ENCODE assay signal across 30 cellular contexts in the genomic region with DNA sequence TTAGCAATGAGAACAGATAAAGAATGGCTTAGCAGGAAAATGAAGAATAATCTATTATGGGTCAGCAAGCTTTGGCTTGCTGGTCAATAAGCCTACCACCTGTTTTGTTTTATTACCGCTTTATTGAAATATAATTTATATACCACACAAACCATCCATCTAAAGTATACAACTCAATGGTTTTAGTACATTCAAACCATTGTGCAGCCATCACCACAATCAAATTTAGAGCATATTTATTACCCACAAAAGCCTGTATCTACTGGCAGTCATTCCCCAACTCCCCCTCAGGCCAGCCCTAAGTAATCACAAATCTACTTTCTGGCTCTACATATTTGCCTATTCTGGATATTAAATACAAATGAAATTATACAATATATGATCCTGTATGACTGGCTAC.
"Had no signal": no experiment of that assay in that cellular context is flagged by ENCODE, and none has a peak within 500 bp of the region (broad histone marks: within the 10 kb centered on the region; RNA-seq: fewer than 3 reads in every experiment).

No MANE protein-coding gene starts in this region.

- H3K27me3 Mint-ChIP-seq: activated CD4-positive, alpha-beta memory T cell treated with anti-CD3 and anti-CD28 coated beads for 36 hours; activated CD4-positive, alpha-beta T cell treated with anti-CD3 and anti-CD28 coated beads, Interleukin-2, amount 10 ng/mL, durations not matched to agents 24 days and 14 days; activated naive CD8-positive, alpha-beta T cell treated with anti-CD3 and anti-CD28 coated beads, Interleukin-2, amount 10 ng/mL, durations not matched to agents 7 days and 5 days; progenitor cell of endocrine pancreas; type B pancreatic cell had no signal

- H3K27ac Mint-ChIP-seq: activated CD4-positive, alpha-beta memory T cell treated with anti-CD3 and anti-CD28 coated beads for 36 hours; activated CD4-positive, alpha-beta T cell treated with anti-CD3 and anti-CD28 coated beads, Interleukin-2, amount 10 ng/mL, durations not matched to agents 24 days and 14 days; activated naive CD4-positive, alpha-beta T cell treated with anti-CD3 and anti-CD28 coated beads for 36 hours; activated naive CD8-positive, alpha-beta T cell treated with anti-CD3 and anti-CD28 coated beads, Interleukin-2, amount 10 ng/mL, durations not matched to agents 7 days and 5 days; activated T-helper 1 cell treated with anti-CD3 and anti-CD28 coated beads, Interleukin-12 subunit alpha, Interleukin-12 subunit beta, Interleukin-2, Interleukin-4 antibody, amounts not matched to agents 30 ng/mL and 10 ng/mL and 1 ng/mL, durations not matched to agents 14 hours and 24 hours and 36 hours; endodermal cell; nephron progenitor cell; progenitor cell of endocrine pancreas; type B pancreatic cell had no signal

- H3K27ac ChIP-seq: brain microvascular endothelial cell, lower lobe of right lung, neutrophil, ovary, right lobe of liver, uterus had no signal

- DNase-seq: activated CD4-positive, alpha-beta memory T cell treated with anti-CD3 and anti-CD28 coated beads for 36 hours; activated CD4-positive, alpha-beta T cell treated with anti-CD3 and anti-CD28 coated beads, Interleukin-2, amount 10 ng/mL, durations not matched to agents 24 days and 14 days; activated CD4-positive, CD25-positive, alpha-beta regulatory T cell treated with anti-CD3 and anti-CD28 coated beads, Interleukin-2, amount 50 U/mL, for 72 hours; activated CD8-positive, alpha-beta memory T cell treated with anti-CD3 and anti-CD28 coated beads, Interleukin-2, amount 50 U/mL, for 4 hours; activated effector memory CD4-positive, alpha-beta T cell treated with anti-CD3 and anti-CD28 coated beads, Interleukin-2, amount 50 U/mL, for 16 hours; activated naive CD4-positive, alpha-beta T cell treated with anti-CD3 and anti-CD28 coated beads for 36 hours; activated naive CD8-positive, alpha-beta T cell treated with anti-CD3 and anti-CD28 coated beads, Interleukin-2, amount 10 ng/mL, durations not matched to agents 7 days and 5 days; activated T-cell treated with anti-CD3 and anti-CD28 coated beads, Interleukin-2, amount 50 U/mL, for 1 hour; amniotic stem cell; brain microvascular endothelial cell; caudate nucleus; endodermal cell; foreskin fibroblast; head of caudate nucleus; hippocampal formation; lower lobe of right lung; mucosa of descending colon; nephron progenitor cell; ovary; right lobe of liver; stimulated activated CD4-positive, alpha-beta T cell treated with anti-CD3 and anti-CD28 coated beads, Interleukin-2, amount 100 ng/mL, for 48 hours; stimulated activated naive CD4-positive, alpha-beta T cell treated with Interleukin-2 at 50 U/mL for 16 hours; substantia nigra; T-helper 2 cell; uterus had no signal

- H3K9me3 ChIP-seq: lower lobe of right lung, mucosa of descending colon, neutrophil, ovary, right lobe of liver, uterus had no signal

- H3K4me3 ChIP-seq: lower lobe of right lung, mucosa of descending colon, ovary, right lobe of liver, uterus had no signal

- H3K4me3 Mint-ChIP-seq: activated CD4-positive, alpha-beta memory T cell treated with anti-CD3 and anti-CD28 coated beads for 36 hours; activated CD4-positive, alpha-beta T cell treated with anti-CD3 and anti-CD28 coated beads, Interleukin-2, amount 10 ng/mL, durations not matched to agents 24 days and 14 days; activated naive CD4-positive, alpha-beta T cell treated with anti-CD3 and anti-CD28 coated beads for 36 hours; activated naive CD8-positive, alpha-beta T cell treated with anti-CD3 and anti-CD28 coated beads, Interleukin-2, amount 10 ng/mL, durations not matched to agents 7 days and 5 days; activated T-helper 1 cell treated with anti-CD3 and anti-CD28 coated beads, Interleukin-12 subunit alpha, Interleukin-12 subunit beta, Interleukin-2, Interleukin-4 antibody, amounts not matched to agents 30 ng/mL and 10 ng/mL and 1 ng/mL, durations not matched to agents 14 hours and 24 hours and 36 hours; endodermal cell; nephron progenitor cell; type B pancreatic cell had no signal

- H3K36me3 ChIP-seq: brain microvascular endothelial cell, lower lobe of right lung, neutrophil, ovary, right lobe of liver, uterus had no signal

- ATAC-seq: esophagus mucosa, mucosa of descending colon, right lobe of liver had no signal

- H3K9me3 Mint-ChIP-seq: activated CD4-positive, alpha-beta memory T cell treated with anti-CD3 and anti-CD28 coated beads for 36 hours; activated CD4-positive, alpha-beta T cell treated with anti-CD3 and anti-CD28 coated beads, Interleukin-2, amount 10 ng/mL, durations not matched to agents 24 days and 14 days; activated naive CD4-positive, alpha-beta T cell treated with anti-CD3 and anti-CD28 coated beads for 36 hours; activated naive CD8-positive, alpha-beta T cell treated with anti-CD3 and anti-CD28 coated beads, Interleukin-2, amount 10 ng/mL, durations not matched to agents 7 days and 5 days; activated T-helper 1 cell treated with anti-CD3 and anti-CD28 coated beads, Interleukin-12 subunit alpha, Interleukin-12 subunit beta, Interleukin-2, Interleukin-4 antibody, amounts not matched to agents 30 ng/mL and 10 ng/mL and 1 ng/mL, durations not matched to agents 14 hours and 24 hours and 36 hours; nephron progenitor cell; type B pancreatic cell had no signal
